In the genomic region with DNA sequence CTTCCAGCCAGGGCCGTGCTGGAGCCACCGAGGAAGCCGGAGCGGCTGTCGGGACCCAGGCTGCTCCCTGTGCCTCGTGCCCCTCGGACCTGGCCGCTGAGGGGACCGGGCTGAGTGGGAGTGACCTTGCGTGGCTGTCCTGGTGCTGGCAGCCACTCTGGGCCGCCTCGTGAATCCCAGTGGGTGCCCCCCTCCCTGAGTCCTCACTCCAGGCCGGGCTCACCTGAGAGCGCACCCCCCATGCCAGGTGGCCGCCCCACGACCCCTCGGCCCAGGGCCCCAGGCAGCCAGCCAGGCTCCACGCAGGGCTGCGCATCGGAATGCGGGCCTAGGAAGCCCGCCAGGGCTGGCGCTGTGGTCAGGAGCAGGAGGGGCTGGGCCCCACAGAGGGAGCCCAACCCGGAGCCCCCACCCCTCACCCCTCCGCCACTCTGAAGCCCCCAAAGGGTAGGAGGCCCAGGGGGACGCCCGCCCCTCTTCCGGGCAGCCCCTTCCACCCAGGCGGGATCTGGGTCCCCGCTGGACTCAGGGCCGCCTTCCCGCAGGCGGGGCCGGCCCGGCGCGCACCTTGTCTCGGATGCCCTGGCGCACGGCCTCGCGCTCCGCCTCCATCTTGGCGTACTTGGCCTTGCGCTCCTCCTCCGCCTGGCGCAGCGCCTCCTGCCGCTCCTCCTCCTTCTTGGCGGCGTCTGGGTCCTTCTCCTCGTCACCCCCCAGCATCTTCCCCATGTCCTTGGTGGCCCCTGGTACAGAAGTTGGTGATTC, we compare ENCODE assay signal across 9 cellular contexts. TPM values are rescaled to one million over a fixed set of nuclear protein-coding genes. Genes with fewer than 3 reads are reported as not detected.
DNase-seq lines count a peak whose midpoint lies in the region; ATAC-seq, FAIRE-seq and TF ChIP-seq lines count a peak whose summit lies in the region.
"Had no signal": no experiment of that assay in that cellular context is flagged by ENCODE, and none has a peak within 500 bp of the region (broad histone marks: within the 10 kb centered on the region; RNA-seq: fewer than 3 reads in every experiment).

No MANE protein-coding gene starts in this region.

- TF ChIP-seq CTCF in AG10803 (conservative IDR thresholded peaks at IDR 0.05; ENCODE audit: low read length) (no peak), MCF 10A (IDR thresholded peaks at IDR 0.05; ENCODE audit: unreplicated experiment) (no peak), omental fat pad (IDR thresholded peaks at IDR 0.05) (no peak)

- no TSS peak for BruUV-seq in MCF 10A (replicated peaks; lab: Mats Ljungman, UMichigan)

- H3K27me3 Mint-ChIP-seq in MCF 10A (ENCODE audit: insufficient read depth, unreplicated experiment) = no peaks in the 10 kb centered on the region

- no peaks in the 10 kb centered on the region for H3K9me3 Mint-ChIP-seq in MCF 10A (ENCODE audit: unreplicated experiment)

- H3K4me3 ChIP-seq in AG10803 (ENCODE audit: low read length) = no peak overlapping the region

- no peak overlapping the region for H3K27ac Mint-ChIP-seq in MCF 10A (ENCODE audit: low read depth, unreplicated experiment)

- CTCF ChIA-PET in MCF 10A (lab: Yijun Ruan, JAX) = no interaction called here

- no peak for FAIRE-seq in GM19239 (lab: Jason Lieb, UNC)
- FAIRE-seq: D721Med had no signal

- no peaks in the 10 kb centered on the region for H3K36me3 Mint-ChIP-seq in MCF 10A (ENCODE audit: insufficient read depth, unreplicated experiment)

- intact Hi-C loops in MCF 10A (cut with micrococcal nuclease) = no loop called here

- POLR2A ChIA-PET in MCF 10A (lab: Yijun Ruan, JAX) = no interaction called here

- H3K4me3 Mint-ChIP-seq in MCF 10A (ENCODE audit: unreplicated experiment) = peak overlapping the region; percentile 21

- H3K4me1 Mint-ChIP-seq in MCF 10A (ENCODE audit: insufficient read depth, unreplicated experiment) = no peaks in the 10 kb centered on the region

- peak; percentile 8 for DNase-seq in AG10803 (ENCODE audit: low read depth)
- DNase-seq in RPMI8226 = peak; percentile 55
- no peak for DNase-seq in MCF 10A (ENCODE audit: unreplicated experiment)
- no peak for DNase-seq in omental fat pad (ENCODE audit: low spot score)
- no peak for DNase-seq in amniotic stem cell (lab: John Stamatoyannopoulos, UW)
- DNase-seq in AG08396 (ENCODE audit: low spot score) = no peak
- no peak for DNase-seq in GM19239 (ENCODE audit: insufficient read length, low spot score)

- ATAC-seq in omental fat pad (ENCODE audit: low FRiP score) = peak; percentile 43
- ATAC-seq in HG03159 (IDR thresholded peaks at IDR 0.05; ENCODE audit: unreplicated experiment) = no peak

RNA-seq across cellular contexts. Expression of a gene that starts 33.9 kb away (rescaled TPM):
- total RNA-seq in MCF 10A (2022) (2.7 and 3.5 TPM in 2 replicates), omental fat pad (1 to 10 TPM in 3 of 4 donors, not detected in 1; 1.1 to 2.0 (median 1.9) TPM)

Comparison
In these comparisons a context has a peak if more than half of its experiments do, and no peak if none do; other contexts are left out.
1. DNase-seq: peak in AG10803 (single experiment) and RPMI8226 (single experiment); none in MCF 10A (single experiment), omental fat pad (single experiment), amniotic stem cell (single experiment), AG08396 (single experiment) and GM19239 (single experiment).